Comparison of ENCODE assay signal across 1 cellular context in the genomic region with DNA sequence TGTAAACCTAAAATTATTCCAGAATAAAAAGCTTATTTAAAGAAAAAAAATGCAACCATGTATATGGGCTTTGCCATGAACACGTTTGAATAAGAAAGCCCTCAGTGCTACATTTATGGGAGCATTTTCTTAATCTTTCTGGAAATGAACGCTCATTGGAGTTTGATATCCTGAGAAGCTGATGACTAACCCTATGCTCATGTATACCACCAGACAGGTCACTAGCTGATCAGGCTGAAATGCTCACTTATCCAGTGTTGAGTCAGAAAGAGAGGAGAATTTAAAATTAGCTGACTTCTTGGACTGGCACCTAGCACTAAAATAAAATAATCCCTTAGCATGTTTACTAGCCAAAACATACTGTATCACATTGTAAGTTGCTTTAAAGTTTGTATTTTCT.
TF ChIP-seq lines count a peak whose summit lies in the region.

No MANE protein-coding gene starts in this region.

TF ChIP-seq in H1, 55 proteins besides CTCF, POLR2A, EP300 and RAD21 (continued from another document):
- TF ChIP-seq KDM4A (IDR thresholded peaks at IDR 0.05; ENCODE audit: low read depth, low read length, severe bottlenecking) (no peak), JUN (IDR thresholded peaks at IDR 0.05; ENCODE audit: low read depth, low read length) (no peak), CBX8 (IDR thresholded peaks at IDR 0.05; ENCODE audit: borderline replicate concordance, low read depth, low read length) (no peak), TAF1 (IDR thresholded peaks at IDR 0.05; ENCODE audit: low read depth, low read length) (no peak), SP1 (IDR thresholded peaks at IDR 0.05; ENCODE audit: low read depth, low read length) (no peak), RBBP5 (IDR thresholded peaks at IDR 0.05; ENCODE audit: borderline replicate concordance, low read depth, low read length) (no peak), CHD1 (IDR thresholded peaks at IDR 0.05; ENCODE audit: low read depth, low read length) (no peak), KDM1A (IDR thresholded peaks at IDR 0.05; ENCODE audit: borderline replicate concordance, low read length) (no peak), SP2 (IDR thresholded peaks at IDR 0.05; ENCODE audit: low read length) (no peak), TCF12 (IDR thresholded peaks at IDR 0.05; ENCODE audit: low read depth, low read length) (no peak), JUND (IDR thresholded peaks at IDR 0.05; ENCODE audit: low read length) (no peak), FOSL1 (IDR thresholded peaks at IDR 0.05; ENCODE audit: insufficient read depth, low read depth, low read length) (no peak)
- TF ChIP-seq, protein P1, sequence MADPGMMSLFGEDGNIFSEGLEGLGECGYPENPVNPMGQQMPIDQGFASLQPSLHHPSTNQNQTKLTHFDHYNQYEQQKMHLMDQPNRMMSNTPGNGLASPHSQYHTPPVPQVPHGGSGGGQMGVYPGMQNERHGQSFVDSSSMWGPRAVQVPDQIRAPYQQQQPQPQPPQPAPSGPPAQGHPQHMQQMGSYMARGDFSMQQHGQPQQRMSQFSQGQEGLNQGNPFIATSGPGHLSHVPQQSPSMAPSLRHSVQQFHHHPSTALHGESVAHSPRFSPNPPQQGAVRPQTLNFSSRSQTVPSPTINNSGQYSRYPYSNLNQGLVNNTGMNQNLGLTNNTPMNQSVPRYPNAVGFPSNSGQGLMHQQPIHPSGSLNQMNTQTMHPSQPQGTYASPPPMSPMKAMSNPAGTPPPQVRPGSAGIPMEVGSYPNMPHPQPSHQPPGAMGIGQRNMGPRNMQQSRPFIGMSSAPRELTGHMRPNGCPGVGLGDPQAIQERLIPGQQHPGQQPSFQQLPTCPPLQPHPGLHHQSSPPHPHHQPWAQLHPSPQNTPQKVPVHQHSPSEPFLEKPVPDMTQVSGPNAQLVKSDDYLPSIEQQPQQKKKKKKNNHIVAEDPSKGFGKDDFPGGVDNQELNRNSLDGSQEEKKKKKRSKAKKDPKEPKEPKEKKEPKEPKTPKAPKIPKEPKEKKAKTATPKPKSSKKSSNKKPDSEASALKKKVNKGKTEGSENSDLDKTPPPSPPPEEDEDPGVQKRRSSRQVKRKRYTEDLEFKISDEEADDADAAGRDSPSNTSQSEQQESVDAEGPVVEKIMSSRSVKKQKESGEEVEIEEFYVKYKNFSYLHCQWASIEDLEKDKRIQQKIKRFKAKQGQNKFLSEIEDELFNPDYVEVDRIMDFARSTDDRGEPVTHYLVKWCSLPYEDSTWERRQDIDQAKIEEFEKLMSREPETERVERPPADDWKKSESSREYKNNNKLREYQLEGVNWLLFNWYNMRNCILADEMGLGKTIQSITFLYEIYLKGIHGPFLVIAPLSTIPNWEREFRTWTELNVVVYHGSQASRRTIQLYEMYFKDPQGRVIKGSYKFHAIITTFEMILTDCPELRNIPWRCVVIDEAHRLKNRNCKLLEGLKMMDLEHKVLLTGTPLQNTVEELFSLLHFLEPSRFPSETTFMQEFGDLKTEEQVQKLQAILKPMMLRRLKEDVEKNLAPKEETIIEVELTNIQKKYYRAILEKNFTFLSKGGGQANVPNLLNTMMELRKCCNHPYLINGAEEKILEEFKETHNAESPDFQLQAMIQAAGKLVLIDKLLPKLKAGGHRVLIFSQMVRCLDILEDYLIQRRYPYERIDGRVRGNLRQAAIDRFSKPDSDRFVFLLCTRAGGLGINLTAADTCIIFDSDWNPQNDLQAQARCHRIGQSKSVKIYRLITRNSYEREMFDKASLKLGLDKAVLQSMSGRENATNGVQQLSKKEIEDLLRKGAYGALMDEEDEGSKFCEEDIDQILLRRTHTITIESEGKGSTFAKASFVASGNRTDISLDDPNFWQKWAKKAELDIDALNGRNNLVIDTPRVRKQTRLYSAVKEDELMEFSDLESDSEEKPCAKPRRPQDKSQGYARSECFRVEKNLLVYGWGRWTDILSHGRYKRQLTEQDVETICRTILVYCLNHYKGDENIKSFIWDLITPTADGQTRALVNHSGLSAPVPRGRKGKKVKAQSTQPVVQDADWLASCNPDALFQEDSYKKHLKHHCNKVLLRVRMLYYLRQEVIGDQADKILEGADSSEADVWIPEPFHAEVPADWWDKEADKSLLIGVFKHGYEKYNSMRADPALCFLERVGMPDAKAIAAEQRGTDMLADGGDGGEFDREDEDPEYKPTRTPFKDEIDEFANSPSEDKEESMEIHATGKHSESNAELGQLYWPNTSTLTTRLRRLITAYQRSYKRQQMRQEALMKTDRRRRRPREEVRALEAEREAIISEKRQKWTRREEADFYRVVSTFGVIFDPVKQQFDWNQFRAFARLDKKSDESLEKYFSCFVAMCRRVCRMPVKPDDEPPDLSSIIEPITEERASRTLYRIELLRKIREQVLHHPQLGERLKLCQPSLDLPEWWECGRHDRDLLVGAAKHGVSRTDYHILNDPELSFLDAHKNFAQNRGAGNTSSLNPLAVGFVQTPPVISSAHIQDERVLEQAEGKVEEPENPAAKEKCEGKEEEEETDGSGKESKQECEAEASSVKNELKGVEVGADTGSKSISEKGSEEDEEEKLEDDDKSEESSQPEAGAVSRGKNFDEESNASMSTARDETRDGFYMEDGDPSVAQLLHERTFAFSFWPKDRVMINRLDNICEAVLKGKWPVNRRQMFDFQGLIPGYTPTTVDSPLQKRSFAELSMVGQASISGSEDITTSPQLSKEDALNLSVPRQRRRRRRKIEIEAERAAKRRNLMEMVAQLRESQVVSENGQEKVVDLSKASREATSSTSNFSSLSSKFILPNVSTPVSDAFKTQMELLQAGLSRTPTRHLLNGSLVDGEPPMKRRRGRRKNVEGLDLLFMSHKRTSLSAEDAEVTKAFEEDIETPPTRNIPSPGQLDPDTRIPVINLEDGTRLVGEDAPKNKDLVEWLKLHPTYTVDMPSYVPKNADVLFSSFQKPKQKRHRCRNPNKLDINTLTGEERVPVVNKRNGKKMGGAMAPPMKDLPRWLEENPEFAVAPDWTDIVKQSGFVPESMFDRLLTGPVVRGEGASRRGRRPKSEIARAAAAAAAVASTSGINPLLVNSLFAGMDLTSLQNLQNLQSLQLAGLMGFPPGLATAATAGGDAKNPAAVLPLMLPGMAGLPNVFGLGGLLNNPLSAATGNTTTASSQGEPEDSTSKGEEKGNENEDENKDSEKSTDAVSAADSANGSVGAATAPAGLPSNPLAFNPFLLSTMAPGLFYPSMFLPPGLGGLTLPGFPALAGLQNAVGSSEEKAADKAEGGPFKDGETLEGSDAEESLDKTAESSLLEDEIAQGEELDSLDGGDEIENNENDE (IDR thresholded peaks at IDR 0.05; ENCODE audit: insufficient replicate concordance, low read length), result no peak
